In the genomic region with DNA sequence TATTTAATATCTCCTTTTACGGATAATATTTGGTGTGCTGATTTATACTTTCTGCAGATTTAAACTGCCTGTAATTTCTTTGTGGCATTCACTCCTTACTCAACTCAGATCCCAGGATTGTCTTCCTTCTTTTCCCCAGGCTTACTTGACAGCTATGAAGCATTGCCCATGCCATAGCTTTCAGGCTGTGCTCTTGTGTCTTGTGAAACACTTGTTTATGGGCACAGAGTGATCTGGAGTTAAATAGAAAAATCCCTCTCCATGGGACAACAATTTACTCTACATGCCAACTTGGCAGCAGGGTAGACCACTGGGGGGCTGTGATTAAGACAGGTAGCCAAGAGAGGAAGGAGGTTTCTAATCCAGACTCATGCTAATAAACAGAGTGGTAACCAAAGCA, we compare ENCODE assay signal across 28 cellular contexts. TPM values are rescaled to one million over a fixed set of nuclear protein-coding genes. Genes with fewer than 3 reads are reported as not detected.
A peak's percentile ranks its signal among the peaks of the same experiment; 100 is the strongest.
DNase-seq lines count a peak whose midpoint lies in the region; ATAC-seq and TF ChIP-seq lines count a peak whose summit lies in the region.
"Had no signal": no experiment of that assay in that cellular context is flagged by ENCODE, and none has a peak within 500 bp of the region (broad histone marks: within the 10 kb centered on the region; RNA-seq: fewer than 3 reads in every experiment).

No MANE protein-coding gene starts in this region.

- peak; percentile 29 to 53 (median 32) for ATAC-seq in heart left ventricle
- ATAC-seq in psoas muscle: peak; percentile 38 to 71 (median 58)
- no peak for ATAC-seq in HG02763 (IDR thresholded peaks at IDR 0.05; ENCODE audit: unreplicated experiment)
- ATAC-seq: Panc1; stimulated activated naive CD8-positive, alpha-beta T cell treated with anti-CD3 and anti-CD28 coated beads, Interleukin-15, Interleukin-2, amounts not matched to agents 100 U/mL and 50 U/mL, for 24 hours; WTC11 had no signal

- no peak overlapping the region for H3K14ac ChIP-seq in neuronal stem cell (ENCODE audit: low read length)

- no peak for TF ChIP-seq POLR2A in heart left ventricle (IDR thresholded peaks at IDR 0.05)

- H3K27ac ChIP-seq in heart left ventricle (peak overlapping the region in 11 of 12 donors; percentile 2 to 71 (median 40)), psoas muscle (peak overlapping the region; percentile 97), neuronal stem cell (replicated peaks; ENCODE audit: low read length) (no peak overlapping the region)
- H3K27ac ChIP-seq: BLaER1, brain microvascular endothelial cell, ovary, sigmoid colon, SJCRH30 had no signal

- no peak overlapping the region for H2AK5ac ChIP-seq in neuronal stem cell (ENCODE audit: low read depth, low read length)

- intact Hi-C loops in heart left ventricle (cut with DNase I) (loop anchor here in 4 of 10 donors (10.0 kb wide), 1 partner anchor 51 kb away; no protein-coding TSS in a partner anchor), psoas muscle (cut with DNase I) (loop anchor here in 1 of 2 donors (5.0 kb wide), 1 partner anchor 49 kb away; no protein-coding TSS in a partner anchor)

- H2BK120ac ChIP-seq in neuronal stem cell (ENCODE audit: low read depth, low read length): no peak overlapping the region

- 83 to 95% (median 93%) methylated on average over 1 of the region's 1 CpG for WGBS in heart left ventricle, 4 donors
- WGBS in psoas muscle, 3 donors: 32 to 50% (median 47%) methylated on average over 1 of the region's 1 CpG
- no CpG with 5 or more reads among the region's 1 CpG for WGBS in neuronal stem cell (ENCODE audit: extremely low coverage in 2 of 2, insufficient read length in 2 of 2, insufficient replicate concordance in 1 of 2), 2 donors

- DNase-seq in G401 (ENCODE audit: low spot score): peak; percentile 95
- DNase-seq in adipocyte (ENCODE audit: low read depth): peak; percentile 32
- no peak for DNase-seq in heart left ventricle
- no peak for DNase-seq in psoas muscle
- DNase-seq in neuronal stem cell (ENCODE audit: low spot score): no peak
- DNase-seq in activated CD4-positive, alpha-beta T cell treated with anti-CD3 and anti-CD28 coated beads, Interleukin-2, amount 50 U/mL, for 4 hours: no peak
- DNase-seq: activated CD4-positive, alpha-beta T cell treated with anti-CD3 and anti-CD28 coated beads, Interleukin-2, amount 50 U/mL, for 1 hour; activated naive CD4-positive, alpha-beta T cell treated with anti-CD3 and anti-CD28 coated beads for 36 hours; amniotic stem cell; brain microvascular endothelial cell; GDM1; HCEC 1CT; IMR-90; NCI-H1048; NCI-H187 treated with DMSO at 0.1 percent for 48 hours; NCI-H2171 treated with DMSO at 0.1 percent for 48 hours; NCI-H524; ovary; sigmoid colon; SJCRH30; stimulated activated CD4-positive, alpha-beta T cell treated with anti-CD3 and anti-CD28 coated beads, Interleukin-15, amount 100 ng/mL, for 24 hours; stimulated activated naive CD8-positive, alpha-beta T cell treated with anti-CD3 and anti-CD28 coated beads, Interleukin-15, Interleukin-2, amounts not matched to agents 100 U/mL and 50 U/mL, for 24 hours; T1000 had no signal

- H2AFZ ChIP-seq in neuronal stem cell (ENCODE audit: low read length): no peak overlapping the region

- no peaks in the 10 kb centered on the region for H3K27me3 ChIP-seq in adipocyte (replicated peaks; ENCODE audit: control insufficient read depth, insufficient read depth, low read length)
- no peaks in the 10 kb centered on the region for H3K27me3 ChIP-seq in heart left ventricle
- no peaks in the 10 kb centered on the region for H3K27me3 ChIP-seq in psoas muscle (ENCODE audit: insufficient read depth in 3 of 3, low read length in 2 of 3)
- H3K27me3 ChIP-seq in neuronal stem cell (ENCODE audit: control insufficient read depth in 3 of 3, insufficient read depth in 3 of 3, low read depth in 1 of 3, low read length in 3 of 3): no peaks in the 10 kb centered on the region
- H3K27me3 ChIP-seq: BLaER1, brain microvascular endothelial cell, esophagus muscularis mucosa, ovary, sigmoid colon, SJCRH30 had no signal

- no peak for TF ChIP-seq CTCF in heart left ventricle (IDR thresholded peaks at IDR 0.05)
- TF ChIP-seq CTCF in psoas muscle (IDR thresholded peaks at IDR 0.05): no peak

- H2BK5ac ChIP-seq in neuronal stem cell (ENCODE audit: low read length): no peak overlapping the region

- H3K4me3 ChIP-seq in adipocyte (ENCODE audit: low read length) (no peak overlapping the region), heart left ventricle (no peak overlapping the region), psoas muscle (peak overlapping the region; percentile 60), neuronal stem cell (ENCODE audit: low read length in 2 of 2) (no peak overlapping the region)
- H3K4me3 ChIP-seq: BLaER1, esophagus muscularis mucosa, ovary, sigmoid colon, SJCRH30 had no signal

- no peak overlapping the region for H3K4ac ChIP-seq in neuronal stem cell (ENCODE audit: low read length)

- no peak overlapping the region for H3K4me2 ChIP-seq in neuronal stem cell (ENCODE audit: insufficient read depth, low read length, poor library complexity, severe bottlenecking)
- H3K4me2 ChIP-seq: BLaER1 had no signal

- H4K91ac ChIP-seq in neuronal stem cell (ENCODE audit: low read depth, low read length, poor library complexity): no peak overlapping the region

- no peaks in the 10 kb centered on the region for H3K9me3 ChIP-seq in adipocyte (ENCODE audit: control insufficient read depth, low read length)
- H3K9me3 ChIP-seq in heart left ventricle: no peaks in the 10 kb centered on the region
- no peaks in the 10 kb centered on the region for H3K9me3 ChIP-seq in psoas muscle
- no peaks in the 10 kb centered on the region for H3K9me3 ChIP-seq in neuronal stem cell (replicated peaks in 1 of 2; ENCODE audit: control insufficient read depth in 2 of 2, insufficient read depth in 1 of 2, low read depth in 1 of 2, low read length in 2 of 2)
- H3K9me3 ChIP-seq: BLaER1, esophagus muscularis mucosa, ovary, sigmoid colon, SJCRH30 had no signal

- H3K9ac ChIP-seq in adipocyte (ENCODE audit: low read length) (no peak overlapping the region), neuronal stem cell (ENCODE audit: low read depth, low read length, poor library complexity) (no peak overlapping the region)
- H3K9ac ChIP-seq: BLaER1 had no signal

- H3K36me3 ChIP-seq in adipocyte (ENCODE audit: control insufficient read depth, insufficient read depth, low read length, severe bottlenecking) (no peaks in the 10 kb centered on the region), heart left ventricle (no peaks in the 10 kb centered on the region), psoas muscle (ENCODE audit: insufficient read depth in 1 of 2, low read depth in 1 of 2) (no peaks in the 10 kb centered on the region), neuronal stem cell (replicated peaks in 1 of 2; ENCODE audit: control insufficient read depth in 2 of 2, insufficient read depth in 2 of 2, low read length in 2 of 2) (no peaks in the 10 kb centered on the region)
- H3K36me3 ChIP-seq: BLaER1, brain microvascular endothelial cell, esophagus muscularis mucosa, ovary, sigmoid colon, SJCRH30 had no signal

- H2BK12ac ChIP-seq in neuronal stem cell (ENCODE audit: low read length): no peak overlapping the region

- H3K79me1 ChIP-seq in neuronal stem cell (ENCODE audit: low read depth, low read length): no peaks in the 10 kb centered on the region

- no peak overlapping the region for H3K18ac ChIP-seq in neuronal stem cell (ENCODE audit: low read length)

- no peak overlapping the region for H2BK15ac ChIP-seq in neuronal stem cell (ENCODE audit: low read length)

- no peak overlapping the region for H3K23ac ChIP-seq in neuronal stem cell (ENCODE audit: low read depth, low read length, poor library complexity)

- in situ Hi-C loops in G401 (cut with HindIII; ENCODE audit: low sequenced_read_pairs): no loop called here

- no peak overlapping the region for H4K8ac ChIP-seq in neuronal stem cell (ENCODE audit: low read depth, low read length)

- peaks cover 56% of the 10 kb centered on the region for H3K4me1 ChIP-seq in adipocyte (ENCODE audit: control insufficient read depth, insufficient read depth, low read length)
- peaks cover 0 to 65% (median 23%) of the 10 kb centered on the region in 12 donors for H3K4me1 ChIP-seq in heart left ventricle
- peaks cover 27% of the 10 kb centered on the region for H3K4me1 ChIP-seq in psoas muscle
- H3K4me1 ChIP-seq in neuronal stem cell (ENCODE audit: control insufficient read depth in 2 of 2, insufficient read depth in 1 of 2, low read depth in 1 of 2, low read length in 2 of 2): no peaks in the 10 kb centered on the region

RNA-seq across cellular contexts. Expression of gene PPP1R12B, which starts 57.4 kb away (rescaled TPM):
- total RNA-seq in G401 (2014; rRNA removed; shearing (Covaris generic)): 7.4 and 10.8 TPM in 2 replicates
- 100 to 1,000 TPM; 368 to 972 (median 618) TPM for total RNA-seq in heart left ventricle
- polyA plus RNA-seq in heart left ventricle: 100 to 1,000 TPM in 1 of 2 donors, 10 to 100 TPM in 1; 49.9 to 108 TPM
- 100 to 1,000 TPM in 3 of 4 donors, 10 to 100 TPM in 1; 86.1 to 189 (median 158) TPM for total RNA-seq in psoas muscle
- polyA plus RNA-seq in psoas muscle: 10 to 100 TPM in 2 of 3 donors, 1 to 10 TPM in 1; 8.3 to 73.3 (median 18.7) TPM
- polyA plus RNA-seq in neuronal stem cell (2013, experiment 1 of 2): 6.6 TPM
- 7.8 TPM for polyA plus RNA-seq in neuronal stem cell (2013, experiment 2 of 2)

Comparison
In these comparisons a context has a peak if more than half of its experiments do, and no peak if none do; other contexts are left out.
1. DNase-seq: peak in G401 (single experiment) and adipocyte (single experiment); none in heart left ventricle (0 of 5), psoas muscle (0 of 2), neuronal stem cell (single experiment) and activated CD4-positive, alpha-beta T cell treated with anti-CD3 and anti-CD28 coated beads, Interleukin-2, amount 50 U/mL, for 4 hours (0 of 2).